ENCODE assay signal across 20 cellular contexts in the genomic region with DNA sequence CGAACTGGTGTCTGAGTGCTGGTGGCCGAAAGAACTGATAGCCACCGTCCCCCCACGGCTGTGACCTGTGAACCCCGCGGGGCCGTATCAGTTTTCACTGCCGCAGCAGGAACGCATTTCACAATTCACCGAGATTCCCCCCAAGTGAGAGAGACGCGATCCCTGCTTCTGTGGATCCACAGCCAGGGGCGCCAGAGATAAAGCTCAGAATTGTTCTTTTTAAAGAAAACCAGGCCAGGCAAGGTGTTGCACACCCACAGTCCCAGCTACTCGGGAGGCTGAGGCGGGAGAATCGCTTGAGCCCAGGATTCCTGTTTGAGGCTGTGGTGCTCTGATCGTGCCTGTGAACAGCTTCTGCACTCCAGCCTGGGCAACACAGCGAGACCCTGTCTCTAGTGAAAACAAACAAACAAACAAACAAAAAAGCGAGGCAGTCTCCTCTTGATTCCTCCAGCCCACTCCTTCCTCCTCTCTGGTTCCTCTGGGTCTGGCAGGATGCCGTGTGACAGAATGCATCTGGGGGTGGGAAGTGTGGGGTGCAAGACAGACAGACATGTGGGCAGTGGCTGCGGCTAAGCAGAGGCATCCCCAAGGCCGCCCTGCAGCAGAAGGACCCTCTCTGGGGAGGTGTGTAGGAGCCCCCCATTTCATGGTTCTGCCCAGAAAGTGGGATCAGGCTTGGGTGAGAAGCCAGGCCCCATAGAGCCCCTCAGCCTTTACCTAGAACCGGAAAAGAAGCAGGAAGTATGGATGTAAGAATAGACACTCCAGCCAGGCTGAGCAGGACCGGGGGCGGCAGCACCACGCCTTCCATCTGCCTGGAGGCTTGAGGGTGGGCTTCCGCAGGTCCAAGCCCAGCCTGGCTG. TPM values are rescaled to one million over a fixed set of nuclear protein-coding genes. Genes with fewer than 3 reads are reported as not detected.
DNase-seq lines count a peak whose midpoint lies in the region; ATAC-seq, FAIRE-seq and TF ChIP-seq lines count a peak whose summit lies in the region.
"Had no signal": no experiment of that assay in that cellular context is flagged by ENCODE, and none has a peak within 500 bp of the region (broad histone marks: within the 10 kb centered on the region; RNA-seq: fewer than 3 reads in every experiment).

No MANE protein-coding gene starts in this region.

- no peaks in the 10 kb centered on the region for H3K79me1 ChIP-seq in H1 (ENCODE audit: low read depth, low read length)

- TF ChIP-seq RAD21 in H1 (IDR thresholded peaks at IDR 0.05 in 1 of 2, conservative IDR thresholded peaks at IDR 0.05 in 1 of 2; ENCODE audit: low read depth in 2 of 2, low read length in 2 of 2): peak; percentile 8 to 29; a peak in 3 of 4 replicates

- H3K23me2 ChIP-seq in H1 (ENCODE audit: low read depth, low read length): no peaks in the 10 kb centered on the region

- peak in 1 of 2 donors; percentile 52 for DNase-seq in cardiac muscle cell (ENCODE audit: low read depth in 1 of 2, low spot score in 1 of 2)
- DNase-seq in left ventricle myocardium inferior: no peak
- DNase-seq in H1 (ENCODE audit: low read depth in 1 of 2, low spot score in 2 of 2): no peak
- DNase-seq in middle frontal gyrus (ENCODE audit: extremely low spot score, low spot score): peak; percentile 33
- no peak for DNase-seq in upper lobe of right lung
- DNase-seq in SKM-1 (lab: John Stamatoyannopoulos, UW; ENCODE audit: unreplicated experiment): no peak
- no peak for DNase-seq in dermis blood vessel endothelial cell
- DNase-seq: 8988T; activated naive CD4-positive, alpha-beta T cell treated with anti-CD3 and anti-CD28 coated beads for 36 hours; central memory CD4-positive, alpha-beta T cell; COR-L47; NCI-H2029 treated with DMSO at 0.1 percent for 48 hours had no signal

- peak overlapping the region; percentile 89 for H2AFZ ChIP-seq in H1 (ENCODE audit: low read length)

- H3K36me3 ChIP-seq in cardiac muscle cell (no peaks in the 10 kb centered on the region), left ventricle myocardium inferior (no peaks in the 10 kb centered on the region), H1 (ENCODE audit: control insufficient read depth in 2 of 4, insufficient read depth in 4 of 4, low read length in 3 of 4) (no peaks in the 10 kb centered on the region), upper lobe of right lung (no peaks in the 10 kb centered on the region)
- H3K36me3 ChIP-seq: prostate gland had no signal

- H3K9ac ChIP-seq in H1 (replicated peaks in 1 of 4; ENCODE audit: extremely low read depth in 1 of 4, low read depth in 3 of 4, low read length in 3 of 4): no peak overlapping the region

- no peak overlapping the region for H3K4ac ChIP-seq in H1 (replicated peaks; ENCODE audit: insufficient read length, low read depth, low read length)

- H3K18ac ChIP-seq in H1 (ENCODE audit: extremely low read depth, low read length): no peak overlapping the region

- WGBS in H1 (ENCODE audit: extremely low coverage in 1 of 2, insufficient coverage in 1 of 2, insufficient read length in 1 of 2, insufficient replicate concordance in 2 of 2, low coverage in 1 of 2, low lambda C conversion rate in 2 of 2, missing lambda C conversion rate in 1 of 2), 2 experiments: 57% methylated on average over 26 of the region's 27 CpGs; no CpG with 5 or more reads in 1 of the 2 experiments

- intact Hi-C loops in left ventricle myocardium inferior (cut with micrococcal nuclease) (no loop called here), upper lobe of right lung (cut with DNase I) (no loop called here)

- no peak overlapping the region for H2AK5ac ChIP-seq in H1 (ENCODE audit: low read depth, low read length)

- H2BK120ac ChIP-seq in H1 (replicated peaks; ENCODE audit: low read depth, low read length): no peak overlapping the region

- H3K79me2 ChIP-seq in H1 (ENCODE audit: control insufficient read depth in 1 of 2, insufficient read depth in 2 of 2, low read length in 2 of 2): no peaks in the 10 kb centered on the region

- H3K27ac ChIP-seq in cardiac muscle cell: no peak overlapping the region
- no peak overlapping the region for H3K27ac ChIP-seq in left ventricle myocardium inferior (replicated peaks)
- no peak overlapping the region for H3K27ac ChIP-seq in H1 (ENCODE audit: low read depth, low read length)
- no peak overlapping the region for H3K27ac ChIP-seq in upper lobe of right lung
- H3K27ac ChIP-seq: HL-60, prostate gland had no signal

- peak overlapping the region; percentile 43; the same call in 1 of the 2 replicates for H4K8ac ChIP-seq in H1 (ENCODE audit: extremely low read depth, insufficient read depth, low read length)

- CTCF ChIA-PET in H1 (lab: Charles Lee; ENCODE audit: partially characterized antibody): interaction anchor here (0.5 to 3.8 kb wide), 18 partner anchors 9 to 700 kb away, joined by 3 to 31 read pairs (median 4); no protein-coding TSS in a partner anchor

- H3K4me2 ChIP-seq in H1 (ENCODE audit: insufficient read depth in 1 of 2, low read depth in 2 of 2, low read length in 2 of 2): peak overlapping the region in 1 of 2 experiments; percentile 30; a peak in 2 of 4 replicates

- H2BK20ac ChIP-seq in H1 (ENCODE audit: low read length): no peak overlapping the region

- no peaks in the 10 kb centered on the region for H3K27me3 ChIP-seq in cardiac muscle cell
- H3K27me3 ChIP-seq in left ventricle myocardium inferior (ENCODE audit: low read depth): no peaks in the 10 kb centered on the region
- no peaks in the 10 kb centered on the region for H3K27me3 ChIP-seq in H1 (replicated peaks in 1 of 4; ENCODE audit: control insufficient read depth in 3 of 4, extremely low read depth in 1 of 4, insufficient read depth in 3 of 4, low read length in 3 of 4)
- no peaks in the 10 kb centered on the region for H3K27me3 ChIP-seq in upper lobe of right lung

- 0 out of 2 replicates have a peak overlapping the region, but pooled peaks have one; percentile 50 for H2BK12ac ChIP-seq in H1 (ENCODE audit: low read depth, low read length)

- H3K14ac ChIP-seq in H1 (ENCODE audit: insufficient read length): no peak overlapping the region

- POLR2A ChIA-PET in H1 (lab: Charles Lee; ENCODE audit: partially characterized antibody): no interaction called here

- H2BK5ac ChIP-seq in H1 (ENCODE audit: low read depth, low read length): no peak overlapping the region

- no peak overlapping the region for H3K23ac ChIP-seq in H1 (ENCODE audit: insufficient read length)

- H3K4me1 ChIP-seq in cardiac muscle cell (ENCODE audit: low read depth) (peaks cover 17% of the 10 kb centered on the region), left ventricle myocardium inferior (peaks cover 34% of the 10 kb centered on the region), H1 (replicated peaks in 1 of 4; ENCODE audit: control insufficient read depth in 3 of 4, insufficient read depth in 4 of 4, low read length in 3 of 4) (peaks cover 0 to 9% (median 3%) of the 10 kb centered on the region in 4 experiments; a peak in 3 of 7 replicates), upper lobe of right lung (peaks cover 37% of the 10 kb centered on the region)

- no peaks in the 10 kb centered on the region for H3K9me3 ChIP-seq in cardiac muscle cell (ENCODE audit: low read depth)
- no peaks in the 10 kb centered on the region for H3K9me3 ChIP-seq in left ventricle myocardium inferior (replicated peaks)
- no peaks in the 10 kb centered on the region for H3K9me3 ChIP-seq in H1 (ENCODE audit: insufficient read depth in 2 of 2, low read depth in 1 of 2, low read length in 1 of 2)
- no peaks in the 10 kb centered on the region for H3K9me3 ChIP-seq in upper lobe of right lung
- H3K9me3 ChIP-seq: prostate gland had no signal

- TF ChIP-seq POLR2A in H1 (IDR thresholded peaks at IDR 0.05; ENCODE audit: control extremely low read depth in 1 of 2, low read depth in 2 of 2, low read length in 2 of 2): no peak

- ATAC-seq in upper lobe of right lung (peak; percentile 30), GM18873 (IDR thresholded peaks at IDR 0.05; ENCODE audit: low FRiP score, unreplicated experiment) (no peak)

- TF ChIP-seq EP300 in H1 (IDR thresholded peaks at IDR 0.05; ENCODE audit: borderline replicate concordance in 1 of 2, low read depth in 2 of 2, low read length in 2 of 2): no peak

- H2BK15ac ChIP-seq in H1 (ENCODE audit: low read length): no peak overlapping the region

- FAIRE-seq in H1 (lab: Jason Lieb, UNC): no peak
- FAIRE-seq: endometrium, GM12891, islet of Langerhans had no signal

- TF ChIP-seq CTCF in cardiac muscle cell (IDR thresholded peaks at IDR 0.05; ENCODE audit: low read depth, low read length) (peak; percentile 60), left ventricle myocardium inferior (IDR thresholded peaks at IDR 0.05; ENCODE audit: borderline replicate concordance) (no peak), H1 (IDR thresholded peaks at IDR 0.05; ENCODE audit: control extremely low read depth in 1 of 3, insufficient read depth in 1 of 3, low read depth in 1 of 3, low read length in 3 of 3) (peak in 1 of 3 experiments; percentile 55; a peak in 2 of 4 replicates), upper lobe of right lung (IDR thresholded peaks at IDR 0.05) (no peak)

- H3K56ac ChIP-seq in H1 (replicated peaks; ENCODE audit: insufficient read length, low read depth, low read length): no peak overlapping the region

- H4K20me1 ChIP-seq in H1 (replicated peaks in 1 of 2; ENCODE audit: control insufficient read depth in 1 of 2, insufficient read depth in 2 of 2, low read length in 2 of 2): peaks cover 0 to 3% of the 10 kb centered on the region in 2 experiments

- no peak overlapping the region for H4K5ac ChIP-seq in H1 (ENCODE audit: insufficient read length, low read depth, low read length)

- H4K91ac ChIP-seq in H1 (replicated peaks; ENCODE audit: insufficient read length, low read length): no peak overlapping the region

- H3K4me3 ChIP-seq in cardiac muscle cell (no peak overlapping the region), left ventricle myocardium inferior (no peak overlapping the region), H1 (ENCODE audit: extremely low read depth in 1 of 4, insufficient read depth in 2 of 4, low read depth in 3 of 4, low read length in 4 of 4) (no peak overlapping the region), upper lobe of right lung (no peak overlapping the region)
- H3K4me3 ChIP-seq: prostate gland had no signal

RNA-seq across cellular contexts. Expression of a gene that starts 39.2 kb away (rescaled TPM):
- total RNA-seq in cardiac muscle cell (60.1 and 124 TPM in 2 replicates), left ventricle myocardium inferior (104 TPM), upper lobe of right lung (78.5 TPM), dermis blood vessel endothelial cell (20.9 and 27.5 TPM in 2 replicates)
- polyA plus RNA-seq in cardiac muscle cell (88.5 and 113 TPM in 2 replicates), H1 (2011; rRNA removed) (2.6 and 4.5 TPM in 2 replicates)
- 8.9 and 9.7 TPM in 2 replicates for total RNA-seq in H1 (2021; fragmentation: NEBNext Ultra II Directional; extraction: Animal tissue kit (Norgen Biotek cat#: 25700))
- polyA plus RNA-seq in H1 (2011; cell fraction: cytosol; rRNA removed): 2.7 TPM
- polyA plus RNA-seq in H1 (2011; cell fraction: nucleus; rRNA removed): 9.9 TPM
- 5.3 to 8.0 TPM (median 5.5 TPM) in 4 replicates for polyA plus RNA-seq in H1 (2012, experiment 1 of 2)
- 2.4 TPM for polyA plus RNA-seq in H1 (2012, experiment 2 of 2)
- polyA plus RNA-seq in H1 (2013, experiment 1 of 2): 4.8 TPM
- 5.1 TPM for polyA plus RNA-seq in H1 (2013, experiment 2 of 2)
- polyA minus RNA-seq in H1 (2011; rRNA and poly(A)+ RNA removed): 5.4 and 9.3 TPM in 2 replicates
- 5.7 TPM for polyA minus RNA-seq in H1 (2011; cell fraction: cytosol; rRNA and poly(A)+ RNA removed)
- 7.7 TPM for polyA minus RNA-seq in H1 (2011; cell fraction: nucleus; rRNA and poly(A)+ RNA removed)

RNA-seq across cellular contexts. Expression of a gene that starts 41.7 kb away (rescaled TPM):
- total RNA-seq in cardiac muscle cell: not detected in 2 replicates
- polyA plus RNA-seq in cardiac muscle cell: 0.31 TPM in 1 of 2 replicates, not detected in the other
- total RNA-seq in left ventricle myocardium inferior: 4.8 TPM
- total RNA-seq in H1 (2021; fragmentation: NEBNext Ultra II Directional; extraction: Animal tissue kit (Norgen Biotek cat#: 25700)): not detected in 2 replicates
- polyA plus RNA-seq in H1 (2011; rRNA removed): not detected in 2 replicates
- polyA plus RNA-seq in H1 (2011; cell fraction: cytosol; rRNA removed): 0.03 TPM
- not detected for polyA plus RNA-seq in H1 (2011; cell fraction: nucleus; rRNA removed)
- polyA plus RNA-seq in H1 (2012, experiment 1 of 2): not detected in 4 replicates
- not detected for polyA plus RNA-seq in H1 (2012, experiment 2 of 2)
- polyA plus RNA-seq in H1 (2013, experiment 1 of 2): under 0.01 TPM
- polyA plus RNA-seq in H1 (2013, experiment 2 of 2): 0.02 TPM
- polyA minus RNA-seq in H1 (2011; rRNA and poly(A)+ RNA removed): 0.16 TPM in 1 of 2 replicates, not detected in the other
- not detected for polyA minus RNA-seq in H1 (2011; cell fraction: cytosol; rRNA and poly(A)+ RNA removed)
- 0.20 TPM for polyA minus RNA-seq in H1 (2011; cell fraction: nucleus; rRNA and poly(A)+ RNA removed)
- total RNA-seq in upper lobe of right lung: 6.2 TPM
- 3.0 and 4.3 TPM in 2 replicates for total RNA-seq in dermis blood vessel endothelial cell
- total RNA-seq: T-helper 1 cell treated with Interleukin-12 subunit alpha and Interleukin-12 subunit beta and Interleukin-4 antibody, amounts not matched to agents 30 ng/mL and 1 ng/mL, for 36 hours had no signal

RNA-seq across cellular contexts. Expression of a gene that starts 55.8 kb away (rescaled TPM):
- 0.18 and 0.35 TPM in 2 replicates for total RNA-seq in cardiac muscle cell
- 0.46 and 0.49 TPM in 2 replicates for polyA plus RNA-seq in cardiac muscle cell
- total RNA-seq in left ventricle myocardium inferior: 30.7 TPM
- total RNA-seq in H1 (2021; fragmentation: NEBNext Ultra II Directional; extraction: Animal tissue kit (Norgen Biotek cat#: 25700)): not detected in 2 replicates
- not detected in 2 replicates for polyA plus RNA-seq in H1 (2011; rRNA removed)
- not detected for polyA plus RNA-seq in H1 (2011; cell fraction: cytosol; rRNA removed)
- not detected for polyA plus RNA-seq in H1 (2011; cell fraction: nucleus; rRNA removed)
- not detected in 4 replicates for polyA plus RNA-seq in H1 (2012, experiment 1 of 2)
- not detected for polyA plus RNA-seq in H1 (2012, experiment 2 of 2)
- not detected for polyA plus RNA-seq in H1 (2013, experiment 1 of 2)
- not detected for polyA plus RNA-seq in H1 (2013, experiment 2 of 2)
- polyA minus RNA-seq in H1 (2011; rRNA and poly(A)+ RNA removed): not detected in 2 replicates
- polyA minus RNA-seq in H1 (2011; cell fraction: cytosol; rRNA and poly(A)+ RNA removed): not detected
- polyA minus RNA-seq in H1 (2011; cell fraction: nucleus; rRNA and poly(A)+ RNA removed): not detected
- not detected for total RNA-seq in upper lobe of right lung
- not detected in 2 replicates for total RNA-seq in dermis blood vessel endothelial cell
- total RNA-seq: activated naive CD4-positive, alpha-beta T cell treated with anti-CD3 and anti-CD28 coated beads for 36 hours; prostate gland; subcutaneous adipose tissue; T-helper 1 cell treated with Interleukin-12 subunit alpha and Interleukin-12 subunit beta and Interleukin-4 antibody, amounts not matched to agents 30 ng/mL and 1 ng/mL, for 36 hours had no signal

Comparison
In these comparisons a context has a peak if more than half of its experiments do, and no peak if none do; other contexts are left out.
1. RNA of a gene that starts 55.8 kb away (total RNA-seq): 30.7 TPM in left ventricle myocardium inferior (single experiment); 0.18 to 0.35 TPM in cardiac muscle cell, not detected in H1, not detected in upper lobe of right lung (single experiment) and not detected in dermis blood vessel endothelial cell; every median in the first group is over 10 times any median in the second.